17 cellular contexts compared by ENCODE assay signal in genomic region chr7:126411821-126412383, GRCh38.
DNase-seq lines count a peak whose midpoint lies in the region; ATAC-seq and TF ChIP-seq lines count a peak whose summit lies in the region.
"Had no signal": no experiment of that assay in that cellular context is flagged by ENCODE, and none has a peak within 500 bp of the region (broad histone marks: within the 10 kb centered on the region; RNA-seq: fewer than 3 reads in every experiment).

No MANE protein-coding gene starts in this region.

- no peaks in the 10 kb centered on the region for H3K9me3 ChIP-seq in PC-9 (ENCODE audit: insufficient read depth, low read depth)
- H3K9me3 ChIP-seq: esophagus squamous epithelium, lower lobe of right lung, sigmoid colon, stomach had no signal

- no peaks in the 10 kb centered on the region for H3K36me3 Mint-ChIP-seq in activated naive CD8-positive, alpha-beta T cell treated with anti-CD3 and anti-CD28 coated beads for 36 hours
- H3K36me3 Mint-ChIP-seq in natural killer cell: no peaks in the 10 kb centered on the region

- ATAC-seq in GM18511 (IDR thresholded peaks at IDR 0.05; ENCODE audit: unreplicated experiment): peak; percentile 75
- ATAC-seq in GM21423 (IDR thresholded peaks at IDR 0.05; ENCODE audit: unreplicated experiment): peak; percentile 66
- peak; percentile 52 for ATAC-seq in HG03045 (IDR thresholded peaks at IDR 0.05; ENCODE audit: unreplicated experiment)
- no peak for ATAC-seq in left colon
- ATAC-seq in natural killer cell: no peak
- ATAC-seq: lower lobe of right lung had no signal

- H2AFZ ChIP-seq in PC-9: peak overlapping the region; percentile 60; the same call in 1 of the 2 replicates

- DNase-seq in PC-9 (no peak), LoVo (ENCODE audit: low spot score) (no peak), left colon (no peak), natural killer cell (no peak)
- DNase-seq in activated naive CD8-positive, alpha-beta T cell treated with anti-CD3 and anti-CD28 coated beads for 36 hours: no peak
- DNase-seq: activated CD8-positive, alpha-beta memory T cell treated with anti-CD3 and anti-CD28 coated beads, Interleukin-2, amount 50 U/mL, for 4 hours; C1 segment of cervical spinal cord; esophagus squamous epithelium; GF-D8; lower lobe of right lung; NCI-H510A; sigmoid colon; stomach had no signal

- no peaks in the 10 kb centered on the region for H3F3A ChIP-seq in PC-9 (ENCODE audit: insufficient read depth, low read depth)

- H3K27ac ChIP-seq in PC-9: no peak overlapping the region
- H3K27ac ChIP-seq: esophagus squamous epithelium, lower lobe of right lung, sigmoid colon, stomach had no signal

- no peaks in the 10 kb centered on the region for H3K27me3 ChIP-seq in PC-9 (ENCODE audit: insufficient read depth, low read depth)
- H3K27me3 ChIP-seq: esophagus squamous epithelium, sigmoid colon, stomach had no signal

- no peaks in the 10 kb centered on the region for H3K4me1 ChIP-seq in PC-9 (replicated peaks; ENCODE audit: insufficient read depth)
- H3K4me1 ChIP-seq: esophagus squamous epithelium, lower lobe of right lung, sigmoid colon, stomach had no signal

- intact Hi-C loops in PC-9 (cut with micrococcal nuclease; ENCODE audit: unreplicated experiment) (no loop called here), left colon (cut with DNase I, micrococcal nuclease) (no loop called here), natural killer cell (cut with micrococcal nuclease) (no loop called here)

- no peaks in the 10 kb centered on the region for H4K20me1 ChIP-seq in PC-9 (ENCODE audit: insufficient read depth)

- H3K27ac Mint-ChIP-seq in activated naive CD8-positive, alpha-beta T cell treated with anti-CD3 and anti-CD28 coated beads for 36 hours: no peak overlapping the region
- no peak overlapping the region for H3K27ac Mint-ChIP-seq in natural killer cell

- POLR2A ChIA-PET in PC-9 (lab: Charles Lee; ENCODE audit: unreplicated experiment): no interaction called here

- no peaks in the 10 kb centered on the region for H3K27me3 Mint-ChIP-seq in activated naive CD8-positive, alpha-beta T cell treated with anti-CD3 and anti-CD28 coated beads for 36 hours
- no peaks in the 10 kb centered on the region for H3K27me3 Mint-ChIP-seq in natural killer cell (ENCODE audit: low read depth in 2 of 2)

- no peaks in the 10 kb centered on the region for H3K4me1 Mint-ChIP-seq in activated naive CD8-positive, alpha-beta T cell treated with anti-CD3 and anti-CD28 coated beads for 36 hours
- H3K4me1 Mint-ChIP-seq in natural killer cell: no peaks in the 10 kb centered on the region
- H3K4me1 Mint-ChIP-seq: neural crest cell had no signal

- H3K79me2 ChIP-seq in PC-9 (ENCODE audit: low read depth): no peaks in the 10 kb centered on the region

- peak overlapping the region; percentile 58 for H3K4me2 ChIP-seq in PC-9

- H3K4me3 ChIP-seq in PC-9: peak overlapping the region; percentile 53; the same call in 1 of the 2 replicates
- H3K4me3 ChIP-seq: lower lobe of right lung, sigmoid colon, stomach had no signal

- H3K36me3 ChIP-seq in PC-9 (ENCODE audit: low read depth): no peaks in the 10 kb centered on the region
- H3K36me3 ChIP-seq: esophagus squamous epithelium, lower lobe of right lung, sigmoid colon, stomach had no signal

- H3K9me2 ChIP-seq in PC-9 (ENCODE audit: insufficient read depth): no peaks in the 10 kb centered on the region

- no peaks in the 10 kb centered on the region for H3K9me3 Mint-ChIP-seq in activated naive CD8-positive, alpha-beta T cell treated with anti-CD3 and anti-CD28 coated beads for 36 hours
- H3K9me3 Mint-ChIP-seq in natural killer cell: peaks cover 2 to 9% of the 10 kb centered on the region in 2 donors
- H3K9me3 Mint-ChIP-seq: neural crest cell had no signal

- no peak overlapping the region for H3K4me3 Mint-ChIP-seq in activated naive CD8-positive, alpha-beta T cell treated with anti-CD3 and anti-CD28 coated beads for 36 hours
- no peak overlapping the region for H3K4me3 Mint-ChIP-seq in natural killer cell
- H3K4me3 Mint-ChIP-seq: neural crest cell had no signal

- no peak for TF ChIP-seq CTCF in PC-9 (conservative IDR thresholded peaks at IDR 0.05)
- TF ChIP-seq CTCF in natural killer cell (IDR thresholded peaks at IDR 0.05): no peak

- CTCF ChIA-PET in PC-9 (lab: Charles Lee): no interaction called here

- BruUV-seq in PC-9 (replicated peaks; lab: Mats Ljungman, UMichigan): no TSS peak

Comparison
In these comparisons a context has a peak if more than half of its experiments do, and no peak if none do; other contexts are left out.
1. ATAC-seq: peak in GM18511 (single experiment), GM21423 (single experiment) and HG03045 (single experiment); none in left colon (single experiment) and natural killer cell (0 of 3).